In the genomic region with DNA sequence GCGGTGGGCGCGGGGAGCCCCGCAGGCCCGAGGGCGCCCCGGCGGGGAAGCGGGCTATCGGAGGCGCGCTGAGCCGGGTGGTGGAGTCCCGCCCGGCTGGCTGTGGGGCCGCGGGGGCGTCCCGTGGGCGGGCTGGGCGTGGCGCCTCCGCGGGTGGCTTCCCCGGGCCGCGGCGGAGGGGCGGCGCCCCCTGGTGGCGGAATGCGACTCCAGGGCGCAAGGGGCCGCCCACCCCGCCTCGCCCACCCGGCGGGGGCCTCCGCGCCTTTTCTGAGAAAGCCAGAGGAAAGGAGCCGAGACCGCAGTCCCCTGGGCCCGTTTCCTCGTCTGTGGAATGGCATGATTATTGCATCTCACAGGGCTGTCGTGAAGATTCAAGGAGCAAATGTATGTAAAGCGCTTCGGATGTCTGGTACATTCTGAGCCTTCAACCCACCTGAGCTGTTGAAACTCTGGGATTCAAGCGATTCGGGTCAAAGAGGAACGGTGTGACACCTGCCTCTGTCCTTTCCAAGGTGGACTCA, we compare ENCODE assay signal across 8 cellular contexts. TPM values are rescaled to one million over a fixed set of nuclear protein-coding genes. Genes with fewer than 3 reads are reported as not detected.
DNase-seq lines count a peak whose midpoint lies in the region; ATAC-seq and TF ChIP-seq lines count a peak whose summit lies in the region.

No MANE protein-coding gene starts in this region.

- peaks cover 11% of the 10 kb centered on the region for H3K4me1 ChIP-seq in NT2/D1 (ENCODE audit: insufficient read depth, insufficient read length)

- no peaks in the 10 kb centered on the region for H3K36me3 Mint-ChIP-seq in activated T-helper 1 cell treated with anti-CD3 and anti-CD28 coated beads, Interleukin-12 subunit alpha, Interleukin-12 subunit beta, Interleukin-2, Interleukin-4 antibody, amounts not matched to agents 30 ng/mL and 10 ng/mL and 1 ng/mL, durations not matched to agents 14 hours and 24 hours and 36 hours (ENCODE audit: low read depth)

- no peak for TF ChIP-seq POLR2A in GM18505 (IDR thresholded peaks at IDR 0.05; ENCODE audit: borderline replicate concordance, extremely low read depth, insufficient read depth, insufficient read length)

- no peak overlapping the region for H3K27ac Mint-ChIP-seq in activated T-helper 1 cell treated with anti-CD3 and anti-CD28 coated beads, Interleukin-12 subunit alpha, Interleukin-12 subunit beta, Interleukin-2, Interleukin-4 antibody, amounts not matched to agents 30 ng/mL and 10 ng/mL and 1 ng/mL, durations not matched to agents 14 hours and 24 hours and 36 hours

- H3K9ac ChIP-seq in NT2/D1 (ENCODE audit: insufficient read length, low read depth), result peak overlapping the region; percentile 66

- H3K9me3 Mint-ChIP-seq in activated T-helper 1 cell treated with anti-CD3 and anti-CD28 coated beads, Interleukin-12 subunit alpha, Interleukin-12 subunit beta, Interleukin-2, Interleukin-4 antibody, amounts not matched to agents 30 ng/mL and 10 ng/mL and 1 ng/mL, durations not matched to agents 14 hours and 24 hours and 36 hours, result no peaks in the 10 kb centered on the region

- ATAC-seq in GM18505 (IDR thresholded peaks at IDR 0.05; ENCODE audit: unreplicated experiment), result peak; percentile 69
- ATAC-seq in HG02642 (IDR thresholded peaks at IDR 0.05; ENCODE audit: poor library complexity, unreplicated experiment), result peak; percentile 82
- peak; percentile 81 for ATAC-seq in omental fat pad (ENCODE audit: low FRiP score)

- H3K4me3 Mint-ChIP-seq in activated T-helper 1 cell treated with anti-CD3 and anti-CD28 coated beads, Interleukin-12 subunit alpha, Interleukin-12 subunit beta, Interleukin-2, Interleukin-4 antibody, amounts not matched to agents 30 ng/mL and 10 ng/mL and 1 ng/mL, durations not matched to agents 14 hours and 24 hours and 36 hours, result peak overlapping the region; percentile 46

- H3K4me1 Mint-ChIP-seq in activated T-helper 1 cell treated with anti-CD3 and anti-CD28 coated beads, Interleukin-12 subunit alpha, Interleukin-12 subunit beta, Interleukin-2, Interleukin-4 antibody, amounts not matched to agents 30 ng/mL and 10 ng/mL and 1 ng/mL, durations not matched to agents 14 hours and 24 hours and 36 hours (ENCODE audit: low read depth), result peaks cover 5% of the 10 kb centered on the region

- H3K36me3 ChIP-seq in NT2/D1 (ENCODE audit: insufficient read depth, insufficient read length, low read length), result no peaks in the 10 kb centered on the region

- TF ChIP-seq CTCF in foreskin fibroblast (IDR thresholded peaks at IDR 0.05; ENCODE audit: low read depth, low read length), result peak; percentile 59
- peak in 2 of 3 donors; percentile 67 to 74 for TF ChIP-seq CTCF in omental fat pad (IDR thresholded peaks at IDR 0.05)

- H3K9me3 ChIP-seq in NT2/D1 (ENCODE audit: insufficient read depth, low read length), result no peaks in the 10 kb centered on the region

- H3K27me3 Mint-ChIP-seq in activated T-helper 1 cell treated with anti-CD3 and anti-CD28 coated beads, Interleukin-12 subunit alpha, Interleukin-12 subunit beta, Interleukin-2, Interleukin-4 antibody, amounts not matched to agents 30 ng/mL and 10 ng/mL and 1 ng/mL, durations not matched to agents 14 hours and 24 hours and 36 hours (ENCODE audit: insufficient read depth), result peaks cover 30% of the 10 kb centered on the region

- intact Hi-C loops in activated T-helper 1 cell treated with anti-CD3 and anti-CD28 coated beads, Interleukin-12 subunit alpha, Interleukin-12 subunit beta, Interleukin-2, Interleukin-4 antibody, amounts not matched to agents 30 ng/mL and 10 ng/mL and 1 ng/mL, durations not matched to agents 14 hours and 24 hours and 36 hours (cut with micrococcal nuclease), result loop anchor here (1.0 to 10.0 kb wide), 4 partner anchors 108 to 1200 kb away; no protein-coding TSS in a partner anchor

- H3K27me3 ChIP-seq in NT2/D1 (ENCODE audit: insufficient read depth, insufficient read length), result peaks cover 21% of the 10 kb centered on the region

- H3K4me3 ChIP-seq in NT2/D1 (ENCODE audit: insufficient read length, low read depth) (peak overlapping the region; percentile 41), foreskin fibroblast (ENCODE audit: low read depth in 1 of 2, low read length in 2 of 2) (peak overlapping the region; percentile 51 to 53)

- DNase-seq in NT2/D1 (ENCODE audit: low read depth, low spot score) (no peak), foreskin fibroblast (peak in 1 of 2 donors; percentile 72), omental fat pad (ENCODE audit: low spot score) (peak; percentile 41), superior temporal gyrus (ENCODE audit: extremely low spot score) (peak; percentile 33), H4 (ENCODE audit: low spot score) (no peak)
- DNase-seq in activated T-helper 1 cell treated with anti-CD3 and anti-CD28 coated beads, Interleukin-12 subunit alpha, Interleukin-12 subunit beta, Interleukin-2, Interleukin-4 antibody, amounts not matched to agents 30 ng/mL and 10 ng/mL and 1 ng/mL, durations not matched to agents 14 hours and 24 hours and 36 hours (ENCODE audit: low spot score), result peak; percentile 61

RNA-seq across cellular contexts. Expression of gene RAB6B, which starts 31.9 kb away (rescaled TPM):
- 0.54 and 0.65 TPM in 2 replicates for total RNA-seq in activated T-helper 1 cell treated with anti-CD3 and anti-CD28 coated beads, Interleukin-12 subunit alpha, Interleukin-12 subunit beta, Interleukin-2, Interleukin-4 antibody, amounts not matched to agents 30 ng/mL and 10 ng/mL and 1 ng/mL, durations not matched to agents 14 hours and 24 hours and 36 hours
- total RNA-seq in omental fat pad, result 10 to 100 TPM in 1 of 4 donors, 1 to 10 TPM in 3; 1.7 to 16.4 (median 3.4) TPM
- 1.1 and 1.5 TPM in 2 replicates for total RNA-seq in H4 (2014; rRNA removed; shearing (Covaris generic))

Comparison
In these comparisons a context has a peak if more than half of its experiments do, and no peak if none do; other contexts are left out.
1. DNase-seq: peak in activated T-helper 1 cell treated with anti-CD3 and anti-CD28 coated beads, Interleukin-12 subunit alpha, Interleukin-12 subunit beta, Interleukin-2, Interleukin-4 antibody, amounts not matched to agents 30 ng/mL and 10 ng/mL and 1 ng/mL, durations not matched to agents 14 hours and 24 hours and 36 hours (single experiment), omental fat pad (single experiment) and superior temporal gyrus (single experiment); none in NT2/D1 (single experiment) and H4 (single experiment).
2. Peak in every context shown above with its lines, with median percentiles within 50 percentile points of each other: ATAC-seq.